In genomic region chr4:71773004-71773403, GRCh38 we compare ENCODE assay signal across 3 cellular contexts.
A peak's percentile ranks its signal among the peaks of the same experiment; 100 is the strongest.
TF ChIP-seq lines count a peak whose summit lies in the region.

No MANE protein-coding gene starts in this region.

TF ChIP-seq in GM23338, 12 proteins besides CTCF, POLR2A, EP300 and RAD21 (continues in another document):
- TF ChIP-seq ETS1 (IDR thresholded peaks at IDR 0.05) (no peak), STAT1 (IDR thresholded peaks at IDR 0.05; ENCODE audit: unreplicated experiment) (no peak), ZNF331 (CRISPR knock-in tag; IDR thresholded peaks at IDR 0.05; ENCODE audit: low read depth) (no peak), CREB1 (CRISPR knock-in tag; IDR thresholded peaks at IDR 0.05; ENCODE audit: low read depth) (no peak), ZNF114 (CRISPR knock-in tag; IDR thresholded peaks at IDR 0.05) (no peak)

TF ChIP-seq in H1, 55 proteins besides CTCF, POLR2A, EP300 and RAD21:
- no peak for TF ChIP-seq MAFK (IDR thresholded peaks at IDR 0.05; ENCODE audit: low read depth, low read length)
- no peak for TF ChIP-seq KDM1A (IDR thresholded peaks at IDR 0.05; ENCODE audit: borderline replicate concordance, low read length)
- TF ChIP-seq E2F6 (IDR thresholded peaks at IDR 0.05) = no peak
- TF ChIP-seq JUN (IDR thresholded peaks at IDR 0.05; ENCODE audit: low read depth, low read length) = no peak
- TF ChIP-seq ASH2L (IDR thresholded peaks at IDR 0.05; ENCODE audit: low read length) = no peak
- TF ChIP-seq TEAD4 (IDR thresholded peaks at IDR 0.05; ENCODE audit: low read depth, low read length) = no peak
- no peak for TF ChIP-seq TAF7 (optimal IDR thresholded peaks at IDR 0.05; ENCODE audit: borderline replicate concordance, low read depth, low read length)
- no peak for TF ChIP-seq CREB1 (IDR thresholded peaks at IDR 0.05)
- no peak for TF ChIP-seq NANOG (IDR thresholded peaks at IDR 0.05; ENCODE audit: insufficient read depth, low read depth, low read length, poor library complexity, severe bottlenecking)
TF ChIP-seq in H1: peak in this region for 0.

TF ChIP-seq in HepG2, 621 proteins besides CTCF, POLR2A, EP300 and RAD21:
- TF ChIP-seq SNAI1 (CRISPR knock-in tag; IDR thresholded peaks at IDR 0.05; ENCODE audit: borderline replicate concordance) (no peak), SMAD9 (CRISPR knock-in tag; IDR thresholded peaks at IDR 0.05) (no peak), ZSCAN5A (CRISPR knock-in tag; IDR thresholded peaks at IDR 0.05; ENCODE audit: borderline replicate concordance) (no peak), ARID3A (IDR thresholded peaks at IDR 0.05; ENCODE audit: low read depth, low read length) (peak; percentile 62; the same call in 1 of the 2 replicates), WIZ (CRISPR knock-in tag; IDR thresholded peaks at IDR 0.05) (no peak), CREB1 (IDR thresholded peaks at IDR 0.05) (no peak), CREB1 (CRISPR knock-in tag; IDR thresholded peaks at IDR 0.05) (0 out of 2 replicates have a peak, but pooled peaks have one; percentile 22), CEBPB (IDR thresholded peaks at IDR 0.05; ENCODE audit: borderline replicate concordance, low read depth, low read length) (peak; percentile 27; the same call in 1 of the 2 replicates), SNRNP70 (IDR thresholded peaks at IDR 0.05; ENCODE audit: low read depth, low read length) (no peak), PHF20 (CRISPR knock-in tag; IDR thresholded peaks at IDR 0.05) (no peak), POLR2G (IDR thresholded peaks at IDR 0.05; ENCODE audit: low read depth, low read length) (no peak), HMGXB4 (CRISPR knock-in tag; IDR thresholded peaks at IDR 0.05; ENCODE audit: borderline replicate concordance in 1 of 2, low read depth in 1 of 2) (no peak), TSC22D2 (CRISPR knock-in tag; IDR thresholded peaks at IDR 0.05; ENCODE audit: borderline replicate concordance) (no peak)
